38 cellular contexts compared by ENCODE assay signal in genomic region chr1:15709226-15709625, GRCh38. TPM values are rescaled to one million over a fixed set of nuclear protein-coding genes. Genes with fewer than 3 reads are reported as not detected.
"Had no signal": no experiment of that assay in that cellular context is flagged by ENCODE, and none has a peak within 500 bp of the region (broad histone marks: within the 10 kb centered on the region; RNA-seq: fewer than 3 reads in every experiment).

No MANE protein-coding gene starts in this region.

- H3K4me3 Mint-ChIP-seq: activated CD4-positive, alpha-beta memory T cell treated with anti-CD3 and anti-CD28 coated beads for 36 hours; activated CD4-positive, alpha-beta T cell treated with anti-CD3 and anti-CD28 coated beads, Interleukin-2, amount 10 ng/mL, durations not matched to agents 24 days and 14 days; activated naive CD4-positive, alpha-beta T cell treated with anti-CD3 and anti-CD28 coated beads, Interleukin-2, amount 10 ng/mL, durations not matched to agents 7 days and 5 days; activated naive CD8-positive, alpha-beta T cell treated with anti-CD3 and anti-CD28 coated beads, Interleukin-2, amount 10 ng/mL, durations not matched to agents 7 days and 5 days; activated T-helper 1 cell treated with anti-CD3 and anti-CD28 coated beads, Interleukin-12 subunit alpha, Interleukin-12 subunit beta, Interleukin-2, Interleukin-4 antibody, amounts not matched to agents 30 ng/mL and 10 ng/mL and 1 ng/mL, durations not matched to agents 14 hours and 24 hours and 36 hours; natural killer cell treated with Interleukin-12 subunit alpha and Interleukin-12 subunit beta and Interleukin-15 and Interleukin-18, amount 100 ng/mL, for 72 hours; stimulated activated memory B cell treated with anti-CD40 and anti-IgM and Interleukin-4, amounts not matched to agents 10 μg/mL and 1 μg/mL and 100 μg/mL, for 72 hours; stimulated activated naive CD8-positive, alpha-beta T cell treated with anti-CD3 and anti-CD28 coated beads, Interleukin-15, amount 100 ng/mL, for 72 hours; T-helper 17 cell had no signal

- H3K27me3 Mint-ChIP-seq: activated CD4-positive, alpha-beta memory T cell treated with anti-CD3 and anti-CD28 coated beads for 36 hours; activated CD4-positive, alpha-beta T cell treated with anti-CD3 and anti-CD28 coated beads, Interleukin-2, amount 10 ng/mL, durations not matched to agents 24 days and 14 days; activated naive CD4-positive, alpha-beta T cell treated with anti-CD3 and anti-CD28 coated beads, Interleukin-2, amount 10 ng/mL, durations not matched to agents 7 days and 5 days; activated naive CD8-positive, alpha-beta T cell treated with anti-CD3 and anti-CD28 coated beads, Interleukin-2, amount 10 ng/mL, durations not matched to agents 7 days and 5 days; natural killer cell treated with Interleukin-12 subunit alpha and Interleukin-12 subunit beta and Interleukin-15 and Interleukin-18, amount 100 ng/mL, for 72 hours; stimulated activated memory B cell treated with anti-CD40 and anti-IgM and Interleukin-4, amounts not matched to agents 10 μg/mL and 1 μg/mL and 100 μg/mL, for 72 hours; stimulated activated naive CD8-positive, alpha-beta T cell treated with anti-CD3 and anti-CD28 coated beads, Interleukin-15, amount 100 ng/mL, for 72 hours; T-helper 17 cell had no signal

- H3K27me3 ChIP-seq: ascending aorta, brain microvascular endothelial cell, heart right ventricle, thyroid gland, upper lobe of left lung had no signal

- H3K27ac Mint-ChIP-seq: activated CD4-positive, alpha-beta memory T cell treated with anti-CD3 and anti-CD28 coated beads for 36 hours; activated CD4-positive, alpha-beta T cell treated with anti-CD3 and anti-CD28 coated beads, Interleukin-2, amount 10 ng/mL, durations not matched to agents 24 days and 14 days; activated naive CD4-positive, alpha-beta T cell treated with anti-CD3 and anti-CD28 coated beads, Interleukin-2, amount 10 ng/mL, durations not matched to agents 7 days and 5 days; activated naive CD8-positive, alpha-beta T cell treated with anti-CD3 and anti-CD28 coated beads, Interleukin-2, amount 10 ng/mL, durations not matched to agents 7 days and 5 days; activated T-helper 1 cell treated with anti-CD3 and anti-CD28 coated beads, Interleukin-12 subunit alpha, Interleukin-12 subunit beta, Interleukin-2, Interleukin-4 antibody, amounts not matched to agents 30 ng/mL and 10 ng/mL and 1 ng/mL, durations not matched to agents 14 hours and 24 hours and 36 hours; natural killer cell treated with Interleukin-12 subunit alpha and Interleukin-12 subunit beta and Interleukin-15 and Interleukin-18, amount 100 ng/mL, for 72 hours; stimulated activated memory B cell treated with anti-CD40 and anti-IgM and Interleukin-4, amounts not matched to agents 10 μg/mL and 1 μg/mL and 100 μg/mL, for 72 hours; stimulated activated naive CD8-positive, alpha-beta T cell treated with anti-CD3 and anti-CD28 coated beads, Interleukin-15, amount 100 ng/mL, for 72 hours; T-helper 17 cell had no signal

- H3K36me3 ChIP-seq: brain microvascular endothelial cell, thyroid gland, upper lobe of left lung had no signal

- H3K36me3 Mint-ChIP-seq: natural killer cell treated with Interleukin-12 subunit alpha and Interleukin-12 subunit beta and Interleukin-15 and Interleukin-18, amount 100 ng/mL, for 72 hours had no signal

- ATAC-seq: heart right ventricle; left lobe of liver; natural killer cell treated with Interleukin-12 subunit alpha and Interleukin-12 subunit beta and Interleukin-15 and Interleukin-18, amount 100 ng/mL, for 72 hours; sciatic nerve; stimulated activated memory B cell treated with anti-CD40 and anti-IgM and Interleukin-4, amounts not matched to agents 10 μg/mL and 1 μg/mL and 100 μg/mL, for 72 hours; stimulated activated naive CD8-positive, alpha-beta T cell treated with anti-CD3 and anti-CD28 coated beads, Interleukin-15, amount 100 ng/mL, for 72 hours; T-helper 17 cell had no signal

- H3K4me3 ChIP-seq: ascending aorta, heart right ventricle, lung, thyroid gland, upper lobe of left lung had no signal

- H3K9me3 Mint-ChIP-seq: activated CD4-positive, alpha-beta memory T cell treated with anti-CD3 and anti-CD28 coated beads for 36 hours; activated CD4-positive, alpha-beta T cell treated with anti-CD3 and anti-CD28 coated beads, Interleukin-2, amount 10 ng/mL, durations not matched to agents 24 days and 14 days; activated naive CD4-positive, alpha-beta T cell treated with anti-CD3 and anti-CD28 coated beads, Interleukin-2, amount 10 ng/mL, durations not matched to agents 7 days and 5 days; activated naive CD8-positive, alpha-beta T cell treated with anti-CD3 and anti-CD28 coated beads, Interleukin-2, amount 10 ng/mL, durations not matched to agents 7 days and 5 days; activated T-helper 1 cell treated with anti-CD3 and anti-CD28 coated beads, Interleukin-12 subunit alpha, Interleukin-12 subunit beta, Interleukin-2, Interleukin-4 antibody, amounts not matched to agents 30 ng/mL and 10 ng/mL and 1 ng/mL, durations not matched to agents 14 hours and 24 hours and 36 hours; natural killer cell treated with Interleukin-12 subunit alpha and Interleukin-12 subunit beta and Interleukin-15 and Interleukin-18, amount 100 ng/mL, for 72 hours; stimulated activated memory B cell treated with anti-CD40 and anti-IgM and Interleukin-4, amounts not matched to agents 10 μg/mL and 1 μg/mL and 100 μg/mL, for 72 hours; stimulated activated naive CD8-positive, alpha-beta T cell treated with anti-CD3 and anti-CD28 coated beads, Interleukin-15, amount 100 ng/mL, for 72 hours had no signal

- DNase-seq: activated CD4-positive, alpha-beta memory T cell treated with anti-CD3 and anti-CD28 coated beads for 36 hours; activated CD4-positive, alpha-beta T cell treated with anti-CD3 and anti-CD28 coated beads, Interleukin-2, amount 10 ng/mL, durations not matched to agents 24 days and 14 days; activated CD4-positive, CD25-positive, alpha-beta regulatory T cell treated with anti-CD3 and anti-CD28 coated beads, Interleukin-2, amount 50 U/mL, for 72 hours; activated CD8-positive, alpha-beta memory T cell treated with anti-CD3 and anti-CD28 coated beads, Interleukin-2, amount 50 U/mL, for 4 hours; activated effector memory CD4-positive, alpha-beta T cell treated with anti-CD3 and anti-CD28 coated beads, Interleukin-2, amount 50 U/mL, for 16 hours; activated naive CD4-positive, alpha-beta T cell treated with anti-CD3 and anti-CD28 coated beads, Interleukin-2, amount 10 ng/mL, durations not matched to agents 7 days and 5 days; activated naive CD8-positive, alpha-beta T cell treated with anti-CD3 and anti-CD28 coated beads, Interleukin-2, amount 10 ng/mL, durations not matched to agents 7 days and 5 days; activated T-cell treated with anti-CD3 and anti-CD28 coated beads, Interleukin-2, amount 50 U/mL, for 1 hour; brain microvascular endothelial cell; caudate nucleus; foreskin fibroblast; heart right ventricle; kidney glomerular epithelial cell; mesendoderm; retina; small intestine; stimulated activated CD4-positive, alpha-beta T cell treated with anti-CD3 and anti-CD28 coated beads, Interleukin-4, amount 100 ng/mL, for 24 hours; stimulated activated CD8-positive, alpha-beta memory T cell treated with anti-CD3 and anti-CD28 coated beads, Interleukin-4, amount 100 ng/mL, for 48 hours; stimulated activated naive CD8-positive, alpha-beta T cell treated with anti-CD3 and anti-CD28 coated beads, Interleukin-15, amount 100 ng/mL, for 72 hours; substantia nigra; T-helper 17 cell; T1000; thyroid gland; upper lobe of left lung had no signal

- H3K27ac ChIP-seq: ascending aorta, brain microvascular endothelial cell, thyroid gland, upper lobe of left lung had no signal

- H3K9me3 ChIP-seq: ascending aorta, heart right ventricle, thyroid gland, upper lobe of left lung had no signal

RNA-seq across cellular contexts. Expression of gene TMEM82, which starts 33.1 kb away (rescaled TPM):
- total RNA-seq: activated CD4-positive, alpha-beta memory T cell treated with anti-CD3 and anti-CD28 coated beads for 36 hours; activated CD4-positive, alpha-beta T cell treated with anti-CD3 and anti-CD28 coated beads, Interleukin-2, amount 10 ng/mL, durations not matched to agents 24 days and 14 days; activated CD8-positive, alpha-beta memory T cell treated with anti-CD3 and anti-CD28 coated beads for 36 hours; activated naive CD8-positive, alpha-beta T cell treated with anti-CD3 and anti-CD28 coated beads, Interleukin-2, amount 10 ng/mL, durations not matched to agents 7 days and 5 days; activated T-helper 1 cell treated with anti-CD3 and anti-CD28 coated beads, Interleukin-12 subunit alpha, Interleukin-12 subunit beta, Interleukin-2, Interleukin-4 antibody, amounts not matched to agents 30 ng/mL and 10 ng/mL and 1 ng/mL, durations not matched to agents 14 hours and 24 hours and 36 hours; ascending aorta; endothelial cell of umbilical vein; glomerular endothelial cell; heart right ventricle; lung; mononuclear cell; myocyte; natural killer cell treated with Interleukin-12 subunit alpha and Interleukin-12 subunit beta and Interleukin-15 and Interleukin-18, amount 100 ng/mL, for 72 hours; osteocyte; posterior vena cava; sciatic nerve; T-helper 17 cell; thyroid gland; upper lobe of left lung had no signal

RNA-seq across cellular contexts. Expression of gene FBLIM1, which starts 49.4 kb away (rescaled TPM):
- total RNA-seq: activated CD4-positive, alpha-beta T cell treated with anti-CD3 and anti-CD28 coated beads, Interleukin-2, amount 10 ng/mL, durations not matched to agents 24 days and 14 days; activated CD8-positive, alpha-beta memory T cell treated with anti-CD3 and anti-CD28 coated beads for 36 hours; activated T-helper 1 cell treated with anti-CD3 and anti-CD28 coated beads, Interleukin-12 subunit alpha, Interleukin-12 subunit beta, Interleukin-2, Interleukin-4 antibody, amounts not matched to agents 30 ng/mL and 10 ng/mL and 1 ng/mL, durations not matched to agents 14 hours and 24 hours and 36 hours; mononuclear cell; natural killer cell treated with Interleukin-12 subunit alpha and Interleukin-12 subunit beta and Interleukin-15 and Interleukin-18, amount 100 ng/mL, for 72 hours had no signal
